ENCODE assay signal across 12 cellular contexts in the genomic region with DNA sequence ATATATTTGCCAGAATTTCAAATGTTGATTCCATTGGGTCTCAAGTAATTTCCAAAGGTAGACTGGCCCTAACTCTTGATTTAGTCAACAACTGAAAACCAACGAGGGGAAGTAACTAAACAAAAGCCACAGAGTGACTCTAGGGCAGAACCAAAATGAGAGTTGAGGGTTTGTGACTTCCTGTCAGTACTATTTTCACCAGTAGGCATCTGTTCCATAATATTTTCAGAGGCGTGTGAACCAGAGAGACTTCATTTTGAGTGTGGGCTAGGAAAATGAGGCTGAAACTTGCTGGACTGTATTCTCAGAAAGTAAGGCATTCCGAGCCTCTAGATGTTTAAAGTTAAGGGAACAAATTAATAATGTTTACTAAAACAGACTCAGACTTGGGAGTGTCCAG.
DNase-seq lines count a peak whose midpoint lies in the region; ATAC-seq and TF ChIP-seq lines count a peak whose summit lies in the region.
"Had no signal": no experiment of that assay in that cellular context is flagged by ENCODE, and none has a peak within 500 bp of the region (broad histone marks: within the 10 kb centered on the region; RNA-seq: fewer than 3 reads in every experiment).

No MANE protein-coding gene starts in this region.

- DNase-seq in NB4 (ENCODE audit: low read depth): peak; percentile 56
- no peak for DNase-seq in posterior vena cava (ENCODE audit: low spot score)
- no peak for DNase-seq in cortex of kidney (lab: John Stamatoyannopoulos, UW)
- DNase-seq in activated CD4-positive, alpha-beta T cell treated with anti-CD3 and anti-CD28 coated beads, Interleukin-2, amount 50 U/mL, for 1 hour: no peak
- no peak for DNase-seq in Right ventricle myocardium superior
- DNase-seq: CD4-positive, alpha-beta T cell; H7; NCI-H1694; stimulated activated CD4-positive, alpha-beta T cell treated with anti-CD3 and anti-CD28 coated beads, Interleukin-12 subunit alpha, Interleukin-12 subunit beta, amount 100 ng/mL, for 4 hours had no signal

- ATAC-seq in GM18499 (IDR thresholded peaks at IDR 0.05; ENCODE audit: insufficient read depth, unreplicated experiment) (peak; percentile 82), GM19468 (IDR thresholded peaks at IDR 0.05; ENCODE audit: extremely low read depth, unreplicated experiment) (peak; percentile 95), HG03045 (IDR thresholded peaks at IDR 0.05; ENCODE audit: unreplicated experiment) (peak; percentile 85), Right ventricle myocardium superior (ENCODE audit: poor library complexity) (no peak)

- no peak for TF ChIP-seq CTCF in NB4 (IDR thresholded peaks at IDR 0.05; ENCODE audit: low read depth, low read length)

- intact Hi-C loops in posterior vena cava (cut with DNase I): no loop called here
- intact Hi-C loops in Right ventricle myocardium superior (cut with DNase I): no loop called here

- no peak for TF ChIP-seq POLR2A in NB4 (IDR thresholded peaks at IDR 0.05; ENCODE audit: extremely low read depth, insufficient read length)

- H3K4me3 ChIP-seq in NB4 (ENCODE audit: low read depth, low read length): no peak overlapping the region
